Comparison of ENCODE assay signal across 17 cellular contexts in the genomic region with DNA sequence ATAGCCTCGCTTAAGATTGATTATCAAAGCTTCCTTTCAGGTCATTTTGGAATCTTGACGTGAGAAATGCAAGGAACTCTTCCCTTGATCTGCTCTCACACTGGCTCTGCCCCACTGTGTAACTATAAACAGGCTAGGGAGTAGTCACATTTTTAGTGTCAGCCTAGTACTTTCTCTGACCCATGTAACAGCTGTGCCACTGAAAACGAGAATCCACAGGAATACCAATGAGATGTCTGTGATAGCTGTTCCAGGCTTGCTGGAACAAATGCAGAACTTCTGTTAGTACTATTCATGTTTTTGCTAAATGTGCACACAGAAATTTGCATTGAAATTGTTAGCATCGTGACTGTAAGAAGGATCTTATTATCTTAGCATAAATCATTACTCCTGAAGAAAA.
"Had no signal": no experiment of that assay in that cellular context is flagged by ENCODE, and none has a peak within 500 bp of the region (broad histone marks: within the 10 kb centered on the region; RNA-seq: fewer than 3 reads in every experiment).

No MANE protein-coding gene starts in this region.

- H3K36me3 ChIP-seq: gastroesophageal sphincter, left ventricle myocardium inferior, lower lobe of right lung, thoracic aorta, transverse colon had no signal

- H3K27me3 ChIP-seq: gastroesophageal sphincter, transverse colon had no signal

- ATAC-seq: gastroesophageal sphincter; left cardiac atrium; lower lobe of right lung; natural killer cell treated with Interleukin-12 subunit alpha and Interleukin-12 subunit beta and Interleukin-15 and Interleukin-18, amount 100 ng/mL, for 72 hours; sciatic nerve; stimulated activated naive B cell treated with anti-CD40 and anti-IgM and Interleukin-4, amounts not matched to agents 10 μg/mL and 1 μg/mL and 100 μg/mL, for 72 hours; stimulated activated naive CD8-positive, alpha-beta T cell treated with anti-CD3 and anti-CD28 coated beads, Interleukin-15, amount 100 ng/mL, for 72 hours had no signal

- H3K27ac ChIP-seq: gastroesophageal sphincter, left ventricle myocardium inferior, lower lobe of right lung, skin epidermis, thoracic aorta, transverse colon had no signal

- H3K4me3 ChIP-seq: gastroesophageal sphincter, left ventricle myocardium inferior, lower lobe of right lung, skin epidermis, thoracic aorta, transverse colon had no signal

- DNase-seq: cerebellar nuclear complex; glutamatergic neuron; kidney; left cardiac atrium; left ventricle myocardium inferior; lower lobe of right lung; mesendoderm; stimulated activated CD4-positive, alpha-beta T cell treated with anti-CD3 and anti-CD28 coated beads, Interleukin-2, amount 100 ng/mL, for 24 hours; stimulated activated CD4-positive, alpha-beta T cell treated with anti-CD3 and anti-CD28 coated beads, Interleukin-4, amount 100 ng/mL, for 4 hours; stimulated activated naive B cell treated with anti-CD40 and anti-IgM and Interleukin-4, amounts not matched to agents 10 μg/mL and 1 μg/mL and 100 μg/mL, for 72 hours; stimulated activated naive CD8-positive, alpha-beta T cell treated with anti-CD3 and anti-CD28 coated beads, Interleukin-15, amount 100 ng/mL, for 72 hours; transverse colon had no signal

- H3K4me1 ChIP-seq: gastroesophageal sphincter, left ventricle myocardium inferior, lower lobe of right lung, transverse colon had no signal

- H3K9me3 ChIP-seq: gastroesophageal sphincter, left ventricle myocardium inferior, lower lobe of right lung, thoracic aorta, transverse colon had no signal
